31 cellular contexts compared by ENCODE assay signal in the genomic region with DNA sequence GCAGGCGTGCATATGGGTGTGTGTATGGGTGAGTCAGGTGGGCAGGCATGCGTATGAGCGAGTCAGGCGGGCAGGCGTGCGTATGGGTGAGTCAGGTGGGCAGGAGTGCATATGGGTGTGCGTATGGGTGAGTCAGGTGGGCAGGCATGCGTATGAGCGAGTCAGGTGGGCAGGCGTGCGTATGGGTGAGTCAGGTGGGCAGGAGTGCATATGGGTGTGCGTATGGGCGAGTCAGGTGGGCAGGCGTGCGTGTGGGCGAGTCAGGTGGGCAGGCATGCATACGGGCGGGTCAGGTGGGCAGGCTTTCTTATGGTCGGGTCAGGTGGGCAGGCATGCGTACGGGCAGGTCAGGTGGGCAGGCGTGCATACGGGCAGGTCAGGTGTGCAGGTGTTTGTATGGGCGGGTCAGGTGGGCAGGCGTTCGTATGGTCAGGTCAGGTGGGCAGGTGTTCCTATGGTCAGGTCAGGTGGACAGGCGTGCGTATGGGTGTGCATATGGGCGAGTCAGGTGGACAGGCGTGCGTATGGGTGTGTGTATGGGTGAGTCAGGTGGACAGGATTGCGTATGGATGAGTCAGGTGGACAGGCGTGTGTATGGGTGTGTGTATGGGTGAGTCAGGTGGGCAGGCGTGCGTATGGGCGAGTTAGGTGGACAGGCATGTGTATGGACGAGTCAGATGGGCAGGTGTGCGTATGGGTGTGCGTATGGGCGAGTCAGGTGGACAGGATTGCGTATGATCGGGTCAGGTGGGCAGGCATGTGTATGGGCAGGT. TPM values are rescaled to one million over a fixed set of nuclear protein-coding genes. Genes with fewer than 3 reads are reported as not detected.
DNase-seq lines count a peak whose midpoint lies in the region; ATAC-seq, FAIRE-seq and TF ChIP-seq lines count a peak whose summit lies in the region.
"Had no signal": no experiment of that assay in that cellular context is flagged by ENCODE, and none has a peak within 500 bp of the region (broad histone marks: within the 10 kb centered on the region; RNA-seq: fewer than 3 reads in every experiment).

No MANE protein-coding gene starts in this region.

- no peaks in the 10 kb centered on the region for H3K79me2 ChIP-seq in H1 (ENCODE audit: control insufficient read depth in 1 of 2, insufficient read depth in 2 of 2, low read length in 2 of 2)

- no peaks in the 10 kb centered on the region for H3K79me1 ChIP-seq in H1 (ENCODE audit: low read depth, low read length)

- H4K91ac ChIP-seq in H1 (replicated peaks; ENCODE audit: insufficient read length, low read length) = no peak overlapping the region

- H3K9me3 ChIP-seq in H1 (ENCODE audit: insufficient read depth in 2 of 2, low read depth in 1 of 2, low read length in 1 of 2) (no peaks in the 10 kb centered on the region; a peak in 1 of 4 replicates), mucosa of descending colon (no peaks in the 10 kb centered on the region)
- H3K9me3 ChIP-seq: HAP-1 had no signal

- in situ Hi-C loops in brain microvascular endothelial cell (cut with HindIII; ENCODE audit: low pct_ligation_motif_present, low sequenced_read_pairs) = no loop called here

- H3K27me3 Mint-ChIP-seq in CD14-positive monocyte (ENCODE audit: low read depth in 3 of 3) = peaks cover 3 to 14% (median 8%) of the 10 kb centered on the region in 3 donors
- H3K27me3 Mint-ChIP-seq: activated naive CD8-positive, alpha-beta T cell treated with anti-CD3 and anti-CD28 coated beads, Interleukin-2, amount 50 U/mL, for 24 hours had no signal

- H2BK120ac ChIP-seq in H1 (replicated peaks; ENCODE audit: low read depth, low read length) = no peak overlapping the region

- no peak overlapping the region for H3K27ac ChIP-seq in H1 (ENCODE audit: low read depth, low read length)
- H3K27ac ChIP-seq in brain microvascular endothelial cell = no peak overlapping the region
- H3K27ac ChIP-seq: right atrium auricular region had no signal

- no peak overlapping the region for H4K8ac ChIP-seq in H1 (ENCODE audit: extremely low read depth, insufficient read depth, low read length)

- H3K27ac Mint-ChIP-seq in CD14-positive monocyte = no peak overlapping the region
- H3K27ac Mint-ChIP-seq: activated naive CD8-positive, alpha-beta T cell treated with anti-CD3 and anti-CD28 coated beads, Interleukin-2, amount 50 U/mL, for 24 hours; activated T-cell treated with anti-CD3 and anti-CD28 coated beads, Interleukin-2, amount 50 U/mL, for 24 hours; CD4-positive, alpha-beta memory T cell; dendritic cell treated with granulocyte-macrophage colony-stimulating factor and Interleukin-4, amounts not matched to agents 40 ng/mL and 50 ng/mL, for 4 days; IgD-negative memory B cell had no signal

- H3K56ac ChIP-seq in H1 (replicated peaks; ENCODE audit: insufficient read length, low read depth, low read length) = no peak overlapping the region

- H3K23me2 ChIP-seq in H1 (ENCODE audit: low read depth, low read length) = peaks cover 3% of the 10 kb centered on the region; the same call in 1 of the 2 replicates

- H3K23ac ChIP-seq in H1 (ENCODE audit: insufficient read length) = no peak overlapping the region

- H3K27me3 ChIP-seq in H1 (replicated peaks in 1 of 4; ENCODE audit: control insufficient read depth in 3 of 4, extremely low read depth in 1 of 4, insufficient read depth in 3 of 4, low read length in 3 of 4) (no peaks in the 10 kb centered on the region), brain microvascular endothelial cell (replicated peaks) (no peaks in the 10 kb centered on the region)
- H3K27me3 ChIP-seq: right atrium auricular region had no signal

- no peaks in the 10 kb centered on the region for H3K36me3 ChIP-seq in H1 (ENCODE audit: control insufficient read depth in 2 of 4, insufficient read depth in 4 of 4, low read length in 3 of 4)
- no peaks in the 10 kb centered on the region for H3K36me3 ChIP-seq in mucosa of descending colon (ENCODE audit: low read depth)
- no peaks in the 10 kb centered on the region for H3K36me3 ChIP-seq in brain microvascular endothelial cell (replicated peaks)
- H3K36me3 ChIP-seq: HAP-1, right atrium auricular region had no signal

- H3K4me1 ChIP-seq in H1 (replicated peaks in 1 of 4; ENCODE audit: control insufficient read depth in 3 of 4, insufficient read depth in 4 of 4, low read length in 3 of 4) (no peaks in the 10 kb centered on the region), mucosa of descending colon (ENCODE audit: low read depth) (no peaks in the 10 kb centered on the region)
- H3K4me1 ChIP-seq: HAP-1 had no signal

- no peak overlapping the region for H2BK5ac ChIP-seq in H1 (ENCODE audit: low read depth, low read length)

- no peak for TF ChIP-seq EP300 in H1 (IDR thresholded peaks at IDR 0.05; ENCODE audit: borderline replicate concordance in 1 of 2, low read depth in 2 of 2, low read length in 2 of 2)

- H3K4ac ChIP-seq in H1 (replicated peaks; ENCODE audit: insufficient read length, low read depth, low read length) = no peak overlapping the region

- DNase-seq in CD14-positive monocyte (ENCODE audit: low spot score) = peak; percentile 37
- peak; percentile 90 for DNase-seq in NCI-H146 (lab: John Stamatoyannopoulos, UW)
- no peak for DNase-seq in H1 (ENCODE audit: low read depth in 1 of 2, low spot score in 2 of 2)
- DNase-seq in mucosa of descending colon = peak in 1 of 3 donors; percentile 40
- no peak for DNase-seq in GM19238 (ENCODE audit: insufficient read length, low spot score)
- DNase-seq in NCI-H345 (lab: John Stamatoyannopoulos, UW) = no peak
- DNase-seq in Ammon's horn (ENCODE audit: low spot score) = no peak
- DNase-seq in brain microvascular endothelial cell = no peak
- DNase-seq: activated gamma-delta T cell; activated naive CD8-positive, alpha-beta T cell treated with anti-CD3 and anti-CD28 coated beads, Interleukin-2, amount 50 U/mL, for 24 hours; activated T-cell treated with anti-CD3 and anti-CD28 coated beads, Interleukin-2, amount 50 U/mL, for 24 hours; AML-193; CD4-positive, alpha-beta memory T cell; hypothalamus; left colon; mesendoderm; NCI-H1048; NCI-H1694 treated with DMSO at 0.1 percent for 48 hours; NCI-H2171 treated with DMSO at 0.1 percent for 48 hours; NCI-H524; stimulated activated CD4-positive, alpha-beta T cell treated with anti-CD3 and anti-CD28 coated beads, Interleukin-1b, Interleukin-23, amount 100 ng/mL, for 48 hours; stimulated activated naive CD8-positive, alpha-beta T cell treated with anti-CD3 and anti-CD28 coated beads, Interleukin-15, Interleukin-2, amounts not matched to agents 100 U/mL and 50 U/mL, for 24 hours; T-helper 1 cell had no signal

- peaks cover 0 to 12% (median 3%) of the 10 kb centered on the region in 7 donors for H3K9me3 Mint-ChIP-seq in CD14-positive monocyte
- H3K9me3 Mint-ChIP-seq: activated naive CD8-positive, alpha-beta T cell treated with anti-CD3 and anti-CD28 coated beads, Interleukin-2, amount 50 U/mL, for 24 hours; central memory CD8-positive, alpha-beta T cell; dendritic cell treated with granulocyte-macrophage colony-stimulating factor and Interleukin-4, amounts not matched to agents 40 ng/mL and 50 ng/mL, for 4 days; neural crest cell had no signal

- H3K4me3 ChIP-seq in H1 (ENCODE audit: extremely low read depth in 1 of 4, insufficient read depth in 2 of 4, low read depth in 3 of 4, low read length in 4 of 4) (no peak overlapping the region), mucosa of descending colon (no peak overlapping the region), brain microvascular endothelial cell (ENCODE audit: low read depth, low read length) (no peak overlapping the region)
- H3K4me3 ChIP-seq: HAP-1, right atrium auricular region, smooth muscle cell had no signal

- no peaks in the 10 kb centered on the region for H3K36me3 Mint-ChIP-seq in CD14-positive monocyte
- H3K36me3 Mint-ChIP-seq: IgD-negative memory B cell had no signal

- H4K20me1 ChIP-seq in H1 (replicated peaks in 1 of 2; ENCODE audit: control insufficient read depth in 1 of 2, insufficient read depth in 2 of 2, low read length in 2 of 2) = peaks cover 0 to 2% of the 10 kb centered on the region in 2 experiments

- no peak for TF ChIP-seq RAD21 in H1 (IDR thresholded peaks at IDR 0.05 in 1 of 2, conservative IDR thresholded peaks at IDR 0.05 in 1 of 2; ENCODE audit: low read depth in 2 of 2, low read length in 2 of 2)

- intact Hi-C loops in CD14-positive monocyte (cut with micrococcal nuclease) = no loop called here
- intact Hi-C loops in mucosa of descending colon (cut with DNase I, micrococcal nuclease) = no loop called here

- TF ChIP-seq CTCF in CD14-positive monocyte (IDR thresholded peaks at IDR 0.05) = no peak
- TF ChIP-seq CTCF in H1 (IDR thresholded peaks at IDR 0.05; ENCODE audit: control extremely low read depth in 1 of 3, insufficient read depth in 1 of 3, low read depth in 1 of 3, low read length in 3 of 3) = no peak
- no peak for TF ChIP-seq CTCF in mucosa of descending colon (IDR thresholded peaks at IDR 0.05)
- no peak for TF ChIP-seq CTCF in brain microvascular endothelial cell (IDR thresholded peaks at IDR 0.05; ENCODE audit: low read depth, low read length, missing control alignments)

- H3K4me3 Mint-ChIP-seq in CD14-positive monocyte = no peak overlapping the region
- H3K4me3 Mint-ChIP-seq: activated naive CD8-positive, alpha-beta T cell treated with anti-CD3 and anti-CD28 coated beads, Interleukin-2, amount 50 U/mL, for 24 hours; activated T-cell treated with anti-CD3 and anti-CD28 coated beads, Interleukin-2, amount 50 U/mL, for 24 hours; CD4-positive, alpha-beta memory T cell; central memory CD8-positive, alpha-beta T cell; dendritic cell treated with granulocyte-macrophage colony-stimulating factor and Interleukin-4, amounts not matched to agents 40 ng/mL and 50 ng/mL, for 4 days; IgD-negative memory B cell; neural crest cell had no signal

- 0 out of 2 replicates have a peak overlapping the region, but pooled peaks have one; percentile 13 for H2AK5ac ChIP-seq in H1 (ENCODE audit: low read depth, low read length)

- no peak overlapping the region for H3K18ac ChIP-seq in H1 (ENCODE audit: extremely low read depth, low read length)

- peak; percentile 17 for ATAC-seq in mucosa of descending colon
- ATAC-seq: activated naive CD8-positive, alpha-beta T cell treated with anti-CD3 and anti-CD28 coated beads, Interleukin-2, amount 50 U/mL, for 24 hours; left colon; stimulated activated naive CD8-positive, alpha-beta T cell treated with anti-CD3 and anti-CD28 coated beads, Interleukin-15, Interleukin-2, amounts not matched to agents 100 U/mL and 50 U/mL, for 24 hours had no signal

- POLR2A ChIA-PET in H1 (lab: Charles Lee; ENCODE audit: partially characterized antibody) = no interaction called here

- no peak overlapping the region for H3K4me2 ChIP-seq in H1 (ENCODE audit: insufficient read depth in 1 of 2, low read depth in 2 of 2, low read length in 2 of 2)
- H3K4me2 ChIP-seq: smooth muscle cell had no signal

- H2AFZ ChIP-seq in H1 (ENCODE audit: low read length) = no peak overlapping the region

- no peak overlapping the region for H4K5ac ChIP-seq in H1 (ENCODE audit: insufficient read length, low read depth, low read length)

- FAIRE-seq in H1 (lab: Jason Lieb, UNC) = no peak
- FAIRE-seq: astrocyte had no signal

- H3K4me1 Mint-ChIP-seq in CD14-positive monocyte = peaks cover 18% of the 10 kb centered on the region
- H3K4me1 Mint-ChIP-seq: activated naive CD8-positive, alpha-beta T cell treated with anti-CD3 and anti-CD28 coated beads, Interleukin-2, amount 50 U/mL, for 24 hours; central memory CD8-positive, alpha-beta T cell; IgD-negative memory B cell; neural crest cell had no signal

- CTCF ChIA-PET in H1 (lab: Charles Lee; ENCODE audit: partially characterized antibody) = no interaction called here

- H2BK20ac ChIP-seq in H1 (ENCODE audit: low read length) = no peak overlapping the region

- no peak overlapping the region for H3K9ac ChIP-seq in H1 (replicated peaks in 1 of 4; ENCODE audit: extremely low read depth in 1 of 4, low read depth in 3 of 4, low read length in 3 of 4)

- no peak for TF ChIP-seq POLR2A in H1 (IDR thresholded peaks at IDR 0.05; ENCODE audit: control extremely low read depth in 1 of 2, low read depth in 2 of 2, low read length in 2 of 2)

- no peak overlapping the region for H3K14ac ChIP-seq in H1 (ENCODE audit: insufficient read length)

- no peak overlapping the region for H2BK12ac ChIP-seq in H1 (ENCODE audit: low read depth, low read length)

- 90% methylated on average over 41 of the region's 42 CpGs; no CpG with 5 or more reads in 1 of the 2 experiments for WGBS in H1 (ENCODE audit: extremely low coverage in 1 of 2, insufficient coverage in 1 of 2, insufficient read length in 1 of 2, insufficient replicate concordance in 2 of 2, low coverage in 1 of 2, low lambda C conversion rate in 2 of 2, missing lambda C conversion rate in 1 of 2), 2 experiments

- H2BK15ac ChIP-seq in H1 (ENCODE audit: low read length) = no peak overlapping the region

RNA-seq across cellular contexts. Expression of a gene that starts 28.7 kb away (rescaled TPM):
- polyA plus RNA-seq in CD14-positive monocyte (10 to 100 TPM; 21.0 to 25.3 TPM), H1 (2011; rRNA removed) (8.6 and 10.1 TPM in 2 replicates)
- total RNA-seq in H1 (2021; fragmentation: NEBNext Ultra II Directional; extraction: Animal tissue kit (Norgen Biotek cat#: 25700)) = 4.6 and 6.4 TPM in 2 replicates
- 8.1 TPM for polyA plus RNA-seq in H1 (2011; cell fraction: cytosol; rRNA removed)
- polyA plus RNA-seq in H1 (2011; cell fraction: nucleus; rRNA removed) = 7.3 TPM
- polyA plus RNA-seq in H1 (2012, experiment 1 of 2) = 4.5 to 8.2 TPM (median 5.7 TPM) in 4 replicates
- 1.9 TPM for polyA plus RNA-seq in H1 (2012, experiment 2 of 2)
- 3.8 TPM for polyA plus RNA-seq in H1 (2013, experiment 1 of 2)
- polyA plus RNA-seq in H1 (2013, experiment 2 of 2) = 4.2 TPM
- 23.2 and 30.8 TPM in 2 replicates for polyA minus RNA-seq in H1 (2011; rRNA and poly(A)+ RNA removed)
- polyA minus RNA-seq in H1 (2011; cell fraction: cytosol; rRNA and poly(A)+ RNA removed) = 7.7 TPM
- polyA minus RNA-seq in H1 (2011; cell fraction: nucleus; rRNA and poly(A)+ RNA removed) = 7.2 TPM
- total RNA-seq in mucosa of descending colon = 10 to 100 TPM in 2 of 3 donors, 1 to 10 TPM in 1; 5.9 to 34.7 (median 11.9) TPM

Comparison
In these comparisons a context has a peak if more than half of its experiments do, and no peak if none do; other contexts are left out.
1. DNase-seq: peak in CD14-positive monocyte (single experiment) and NCI-H146 (single experiment); none in H1 (0 of 2), GM19238 (single experiment), NCI-H345 (single experiment), Ammon's horn (single experiment) and brain microvascular endothelial cell (single experiment).